9 cellular contexts compared by ENCODE assay signal in genomic region chr3:31724681-31725080, GRCh38.
A peak's percentile ranks its signal among the peaks of the same experiment; 100 is the strongest.
DNase-seq lines count a peak whose midpoint lies in the region; ATAC-seq and TF ChIP-seq lines count a peak whose summit lies in the region.
"Had no signal": no experiment of that assay in that cellular context is flagged by ENCODE, and none has a peak within 500 bp of the region (broad histone marks: within the 10 kb centered on the region; RNA-seq: fewer than 3 reads in every experiment).

No MANE protein-coding gene starts in this region.

- H3K27ac ChIP-seq in WERI-Rb-1 = no peak overlapping the region

- H3K4me3 ChIP-seq in GM12865 (ENCODE audit: low read depth, low read length) (no peak overlapping the region), WERI-Rb-1 (ENCODE audit: low read depth, low read length) (no peak overlapping the region)

- H3K9me3 ChIP-seq in WERI-Rb-1 (ENCODE audit: severe bottlenecking) = no peaks in the 10 kb centered on the region

- no peaks in the 10 kb centered on the region for H3K36me3 ChIP-seq in WERI-Rb-1

- peaks cover 21% of the 10 kb centered on the region for H3K4me1 Mint-ChIP-seq in memory B cell
- H3K4me1 Mint-ChIP-seq in activated CD4-positive, alpha-beta T cell treated with anti-CD3 and anti-CD28 coated beads, Interleukin-2, amount 10 ng/mL, durations not matched to agents 24 days and 14 days = no peaks in the 10 kb centered on the region

- peaks cover 36% of the 10 kb centered on the region for H3K36me3 Mint-ChIP-seq in memory B cell
- no peaks in the 10 kb centered on the region for H3K36me3 Mint-ChIP-seq in activated CD4-positive, alpha-beta T cell treated with anti-CD3 and anti-CD28 coated beads, Interleukin-2, amount 10 ng/mL, durations not matched to agents 24 days and 14 days (ENCODE audit: low read depth)

- H3K27me3 ChIP-seq in WERI-Rb-1 (ENCODE audit: insufficient read depth, low read depth, severe bottlenecking) = no peaks in the 10 kb centered on the region

- intact Hi-C loops in activated CD4-positive, alpha-beta T cell treated with anti-CD3 and anti-CD28 coated beads, Interleukin-2, amount 10 ng/mL, durations not matched to agents 24 days and 14 days (cut with micrococcal nuclease) = no loop called here

- H3K27me3 Mint-ChIP-seq in memory B cell = no peaks in the 10 kb centered on the region
- H3K27me3 Mint-ChIP-seq in activated CD4-positive, alpha-beta T cell treated with anti-CD3 and anti-CD28 coated beads, Interleukin-2, amount 10 ng/mL, durations not matched to agents 24 days and 14 days = no peaks in the 10 kb centered on the region

- ATAC-seq in HG03565 (IDR thresholded peaks at IDR 0.05; ENCODE audit: unreplicated experiment) (peak; percentile 59), memory B cell (ENCODE audit: low read depth) (peak; percentile 47), HG02571 (IDR thresholded peaks at IDR 0.05; ENCODE audit: unreplicated experiment) (no peak)

- no peaks in the 10 kb centered on the region for H3K9me3 Mint-ChIP-seq in memory B cell
- no peaks in the 10 kb centered on the region for H3K9me3 Mint-ChIP-seq in activated CD4-positive, alpha-beta T cell treated with anti-CD3 and anti-CD28 coated beads, Interleukin-2, amount 10 ng/mL, durations not matched to agents 24 days and 14 days

- H3K4me3 Mint-ChIP-seq in memory B cell = no peak overlapping the region
- H3K4me3 Mint-ChIP-seq in activated CD4-positive, alpha-beta T cell treated with anti-CD3 and anti-CD28 coated beads, Interleukin-2, amount 10 ng/mL, durations not matched to agents 24 days and 14 days = no peak overlapping the region

- DNase-seq in GM12865 (ENCODE audit: low read depth) = peak; percentile 45
- no peak for DNase-seq in WERI-Rb-1
- no peak for DNase-seq in memory B cell (ENCODE audit: low spot score in 2 of 2)
- no peak for DNase-seq in activated gamma-delta T cell treated with Interleukin-2 at 50 U/mL for 16 hours
- DNase-seq in activated CD4-positive, alpha-beta T cell treated with anti-CD3 and anti-CD28 coated beads, Interleukin-2, amount 10 ng/mL, durations not matched to agents 24 days and 14 days = no peak
- DNase-seq in stimulated activated CD4-positive, alpha-beta T cell treated with anti-CD3 and anti-CD28 coated beads, Interleukin-4, amount 100 ng/mL, for 24 hours = no peak
- DNase-seq: NCI-H1092 had no signal

- peak; percentile 33 for TF ChIP-seq CTCF in GM12865 (IDR thresholded peaks at IDR 0.05; ENCODE audit: insufficient read depth, low read depth, low read length, missing control alignments)
- peak; percentile 52 for TF ChIP-seq CTCF in WERI-Rb-1 (IDR thresholded peaks at IDR 0.05; ENCODE audit: low read depth, low read length)

- H3K27ac Mint-ChIP-seq in memory B cell = peak overlapping the region; percentile 51
- no peak overlapping the region for H3K27ac Mint-ChIP-seq in activated CD4-positive, alpha-beta T cell treated with anti-CD3 and anti-CD28 coated beads, Interleukin-2, amount 10 ng/mL, durations not matched to agents 24 days and 14 days
